25 cellular contexts compared by ENCODE assay signal in genomic region chr16:15581127-15581815, GRCh38.
A peak's percentile ranks its signal among the peaks of the same experiment; 100 is the strongest.
DNase-seq lines count a peak whose midpoint lies in the region; ATAC-seq and TF ChIP-seq lines count a peak whose summit lies in the region.
"Had no signal": no experiment of that assay in that cellular context is flagged by ENCODE, and none has a peak within 500 bp of the region (broad histone marks: within the 10 kb centered on the region; RNA-seq: fewer than 3 reads in every experiment).

No MANE protein-coding gene starts in this region.

- H3K36me3 Mint-ChIP-seq in activated T-helper 1 cell treated with anti-CD3 and anti-CD28 coated beads, Interleukin-12 subunit alpha, Interleukin-12 subunit beta, Interleukin-2, Interleukin-4 antibody, amounts not matched to agents 30 ng/mL and 10 ng/mL and 1 ng/mL, durations not matched to agents 14 hours and 24 hours and 36 hours (ENCODE audit: low read depth): peaks cover 21% of the 10 kb centered on the region
- H3K36me3 Mint-ChIP-seq in nephron progenitor cell (ENCODE audit: low read depth): peaks cover 89% of the 10 kb centered on the region
- H3K36me3 Mint-ChIP-seq in activated CD4-positive, alpha-beta memory T cell treated with anti-CD3 and anti-CD28 coated beads, Interleukin-2, amount 10 ng/mL, durations not matched to agents 7 days and 5 days (ENCODE audit: low read depth): peaks cover 15% of the 10 kb centered on the region

- no peaks in the 10 kb centered on the region for H3K27me3 ChIP-seq in BLaER1 treated with 17β-estradiol and CSF1 and Interleukin-3, amounts not matched to agents 10 nM and 100 nM
- H3K27me3 ChIP-seq: heart right ventricle, neural progenitor cell, tibial artery had no signal

- no peak for ATAC-seq in HG02885 (IDR thresholded peaks at IDR 0.05; ENCODE audit: poor library complexity, unreplicated experiment)
- ATAC-seq in HG02852 (IDR thresholded peaks at IDR 0.05; ENCODE audit: unreplicated experiment): no peak
- ATAC-seq: activated CD8-positive, alpha-beta memory T cell treated with anti-CD3 and anti-CD28 coated beads, Interleukin-2, amount 10 ng/mL, durations not matched to agents 7 days and 5 days had no signal

- peaks cover 14% of the 10 kb centered on the region for H3K9me3 Mint-ChIP-seq in activated T-helper 1 cell treated with anti-CD3 and anti-CD28 coated beads, Interleukin-12 subunit alpha, Interleukin-12 subunit beta, Interleukin-2, Interleukin-4 antibody, amounts not matched to agents 30 ng/mL and 10 ng/mL and 1 ng/mL, durations not matched to agents 14 hours and 24 hours and 36 hours
- peaks cover 37% of the 10 kb centered on the region for H3K9me3 Mint-ChIP-seq in nephron progenitor cell
- peaks cover 16% of the 10 kb centered on the region for H3K9me3 Mint-ChIP-seq in activated CD4-positive, alpha-beta memory T cell treated with anti-CD3 and anti-CD28 coated beads, Interleukin-2, amount 10 ng/mL, durations not matched to agents 7 days and 5 days

- intact Hi-C loops in activated T-helper 1 cell treated with anti-CD3 and anti-CD28 coated beads, Interleukin-12 subunit alpha, Interleukin-12 subunit beta, Interleukin-2, Interleukin-4 antibody, amounts not matched to agents 30 ng/mL and 10 ng/mL and 1 ng/mL, durations not matched to agents 14 hours and 24 hours and 36 hours (cut with micrococcal nuclease): no loop called here

- H3K27me3 Mint-ChIP-seq in activated T-helper 1 cell treated with anti-CD3 and anti-CD28 coated beads, Interleukin-12 subunit alpha, Interleukin-12 subunit beta, Interleukin-2, Interleukin-4 antibody, amounts not matched to agents 30 ng/mL and 10 ng/mL and 1 ng/mL, durations not matched to agents 14 hours and 24 hours and 36 hours (ENCODE audit: insufficient read depth): no peaks in the 10 kb centered on the region
- H3K27me3 Mint-ChIP-seq in nephron progenitor cell (ENCODE audit: low read depth, poor library complexity): peaks cover 9% of the 10 kb centered on the region
- no peaks in the 10 kb centered on the region for H3K27me3 Mint-ChIP-seq in activated CD4-positive, alpha-beta memory T cell treated with anti-CD3 and anti-CD28 coated beads, Interleukin-2, amount 10 ng/mL, durations not matched to agents 7 days and 5 days
- H3K27me3 Mint-ChIP-seq: activated CD8-positive, alpha-beta memory T cell treated with anti-CD3 and anti-CD28 coated beads, Interleukin-2, amount 10 ng/mL, durations not matched to agents 7 days and 5 days; memory B cell had no signal

- peaks cover 0 to 51% (median 14%) of the 10 kb centered on the region in 10 experiments; a peak in 14 of 20 replicates for H3K4me1 ChIP-seq in BLaER1 treated with 17β-estradiol and CSF1 and Interleukin-3, amounts not matched to agents 10 nM and 100 nM
- H3K4me1 ChIP-seq: tibial artery had no signal

- H3K4me1 Mint-ChIP-seq in activated T-helper 1 cell treated with anti-CD3 and anti-CD28 coated beads, Interleukin-12 subunit alpha, Interleukin-12 subunit beta, Interleukin-2, Interleukin-4 antibody, amounts not matched to agents 30 ng/mL and 10 ng/mL and 1 ng/mL, durations not matched to agents 14 hours and 24 hours and 36 hours (ENCODE audit: low read depth): peaks cover 6% of the 10 kb centered on the region
- peaks cover 15% of the 10 kb centered on the region for H3K4me1 Mint-ChIP-seq in nephron progenitor cell
- H3K4me1 Mint-ChIP-seq in activated CD4-positive, alpha-beta memory T cell treated with anti-CD3 and anti-CD28 coated beads, Interleukin-2, amount 10 ng/mL, durations not matched to agents 7 days and 5 days: peaks cover 7% of the 10 kb centered on the region
- H3K4me1 Mint-ChIP-seq: neural progenitor cell had no signal

- no peak overlapping the region for H3K4me3 Mint-ChIP-seq in activated T-helper 1 cell treated with anti-CD3 and anti-CD28 coated beads, Interleukin-12 subunit alpha, Interleukin-12 subunit beta, Interleukin-2, Interleukin-4 antibody, amounts not matched to agents 30 ng/mL and 10 ng/mL and 1 ng/mL, durations not matched to agents 14 hours and 24 hours and 36 hours
- no peak overlapping the region for H3K4me3 Mint-ChIP-seq in nephron progenitor cell
- H3K4me3 Mint-ChIP-seq in activated CD4-positive, alpha-beta memory T cell treated with anti-CD3 and anti-CD28 coated beads, Interleukin-2, amount 10 ng/mL, durations not matched to agents 7 days and 5 days: no peak overlapping the region
- H3K4me3 Mint-ChIP-seq: activated CD8-positive, alpha-beta memory T cell treated with anti-CD3 and anti-CD28 coated beads, Interleukin-2, amount 10 ng/mL, durations not matched to agents 7 days and 5 days; activated naive CD4-positive, alpha-beta T cell treated with anti-CD3 and anti-CD28 coated beads for 36 hours; memory B cell; neural progenitor cell; T-helper 2 cell treated with Interferon-gamma antibody and Interleukin-4, amounts not matched to agents 5 μg/mL and 100 μg/mL, for 36 hours had no signal

- H3K4me3 ChIP-seq in BLaER1 treated with 17β-estradiol and CSF1 and Interleukin-3, amounts not matched to agents 10 nM and 100 nM: no peak overlapping the region
- H3K4me3 ChIP-seq: heart right ventricle, neural progenitor cell, tibial artery had no signal

- H3K9ac ChIP-seq in BLaER1 treated with 17β-estradiol and CSF1 and Interleukin-3, amounts not matched to agents 10 nM and 100 nM: peak overlapping the region in 2 of 11 experiments; percentile 1 to 16; a peak in 2 of 22 replicates
- H3K9ac ChIP-seq: neural progenitor cell had no signal

- no peaks in the 10 kb centered on the region for H4K20me1 ChIP-seq in BLaER1 treated with 17β-estradiol and CSF1 and Interleukin-3, amounts not matched to agents 10 nM and 100 nM

- peaks cover 22 to 44% (median 34%) of the 10 kb centered on the region in 11 experiments for H3K9me3 ChIP-seq in BLaER1 treated with 17β-estradiol and CSF1 and Interleukin-3, amounts not matched to agents 10 nM and 100 nM (replicated peaks in 1 of 11)
- H3K9me3 ChIP-seq: Caco-2 had no signal

- CTCF ChIA-PET in activated CD4-positive, alpha-beta memory T cell treated with anti-CD3 and anti-CD28 coated beads, Interleukin-2, amount 10 ng/mL, durations not matched to agents 7 days and 5 days (lab: Charles Lee): interaction anchor here (0.7 to 1.2 kb wide), 2 partner anchors 9 to 243 kb away, joined by 3 to 4 read pairs; no protein-coding TSS in a partner anchor

- H3K4me2 ChIP-seq in BLaER1 treated with 17β-estradiol and CSF1 and Interleukin-3, amounts not matched to agents 10 nM and 100 nM: peak overlapping the region in 8 of 11 experiments; percentile 8 to 80 (median 65); a peak in 15 of 22 replicates
- H3K4me2 ChIP-seq: neural progenitor cell had no signal

- H3K36me3 ChIP-seq in BLaER1 treated with 17β-estradiol and CSF1 and Interleukin-3, amounts not matched to agents 10 nM and 100 nM: peaks cover 0 to 31% (median 8%) of the 10 kb centered on the region in 11 experiments; a peak in 14 of 22 replicates
- H3K36me3 ChIP-seq: neural progenitor cell had no signal

- TF ChIP-seq CTCF in nephron progenitor cell (IDR thresholded peaks at IDR 0.05): no peak

- DNase-seq in HT-29 (ENCODE audit: low spot score): peak; percentile 19
- no peak for DNase-seq in activated T-helper 1 cell treated with anti-CD3 and anti-CD28 coated beads, Interleukin-12 subunit alpha, Interleukin-12 subunit beta, Interleukin-2, Interleukin-4 antibody, amounts not matched to agents 30 ng/mL and 10 ng/mL and 1 ng/mL, durations not matched to agents 14 hours and 24 hours and 36 hours (ENCODE audit: low spot score)
- DNase-seq in nephron progenitor cell: no peak
- DNase-seq in activated CD4-positive, alpha-beta memory T cell treated with anti-CD3 and anti-CD28 coated beads, Interleukin-2, amount 10 ng/mL, durations not matched to agents 7 days and 5 days: no peak
- DNase-seq: ACHN; activated CD4-positive, alpha-beta T cell treated with anti-CD3 and anti-CD28 coated beads for 48 hours; activated CD8-positive, alpha-beta memory T cell treated with anti-CD3 and anti-CD28 coated beads, Interleukin-2, amount 10 ng/mL, durations not matched to agents 7 days and 5 days; activated naive CD4-positive, alpha-beta T cell treated with anti-CD3 and anti-CD28 coated beads for 36 hours; activated T-cell treated with anti-CD3 and anti-CD28 coated beads, Interleukin-2, amount 50 U/mL, for 48 hours; Caco-2; DMS79; effector memory CD4-positive, alpha-beta T cell; GDM1; heart right ventricle; NCI-H1436; posterior cingulate gyrus; Right ventricle myocardium superior; tibial artery had no signal

- peak overlapping the region; percentile 16 for H3K27ac Mint-ChIP-seq in activated T-helper 1 cell treated with anti-CD3 and anti-CD28 coated beads, Interleukin-12 subunit alpha, Interleukin-12 subunit beta, Interleukin-2, Interleukin-4 antibody, amounts not matched to agents 30 ng/mL and 10 ng/mL and 1 ng/mL, durations not matched to agents 14 hours and 24 hours and 36 hours
- peak overlapping the region; percentile 38 for H3K27ac Mint-ChIP-seq in nephron progenitor cell
- H3K27ac Mint-ChIP-seq in activated CD4-positive, alpha-beta memory T cell treated with anti-CD3 and anti-CD28 coated beads, Interleukin-2, amount 10 ng/mL, durations not matched to agents 7 days and 5 days: no peak overlapping the region
- H3K27ac Mint-ChIP-seq: activated CD8-positive, alpha-beta memory T cell treated with anti-CD3 and anti-CD28 coated beads, Interleukin-2, amount 10 ng/mL, durations not matched to agents 7 days and 5 days; activated naive CD4-positive, alpha-beta T cell treated with anti-CD3 and anti-CD28 coated beads for 36 hours; memory B cell; neural progenitor cell; T-helper 2 cell treated with Interferon-gamma antibody and Interleukin-4, amounts not matched to agents 5 μg/mL and 100 μg/mL, for 36 hours had no signal

- POLR2A ChIA-PET in activated CD4-positive, alpha-beta memory T cell treated with anti-CD3 and anti-CD28 coated beads, Interleukin-2, amount 10 ng/mL, durations not matched to agents 7 days and 5 days (lab: Charles Lee): interaction anchor here (0.6 to 1.4 kb wide), 2 partner anchors 9 kb away, joined by 3 read pairs; no protein-coding TSS in a partner anchor

- peak overlapping the region in 9 of 11 experiments; percentile 7 to 51 (median 41); a peak in 13 of 22 replicates for H3K27ac ChIP-seq in BLaER1 treated with 17β-estradiol and CSF1 and Interleukin-3, amounts not matched to agents 10 nM and 100 nM
- H3K27ac ChIP-seq: neural progenitor cell, tibial artery, VCaP had no signal
